9 cellular contexts compared by ENCODE assay signal in the genomic region with DNA sequence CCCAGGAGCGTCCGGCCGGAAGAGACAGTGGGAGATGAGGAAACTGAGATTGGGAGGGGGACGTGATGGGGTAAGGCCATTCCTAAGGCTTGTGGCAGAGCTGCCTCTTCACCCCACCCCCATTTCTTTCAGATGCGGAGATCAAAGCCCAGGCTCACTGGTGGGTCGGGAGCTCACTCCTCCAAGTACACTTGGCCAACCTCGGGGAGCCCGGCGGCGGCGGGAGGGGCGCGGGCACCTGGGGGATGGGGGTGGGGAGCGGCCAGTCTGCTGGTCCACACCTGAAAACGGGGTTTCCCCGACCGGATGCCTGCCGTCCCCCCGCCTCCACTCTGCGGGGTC. TPM values are rescaled to one million over a fixed set of nuclear protein-coding genes. Genes with fewer than 3 reads are reported as not detected.
DNase-seq lines count a peak whose midpoint lies in the region; ATAC-seq and TF ChIP-seq lines count a peak whose summit lies in the region.
"Had no signal": no experiment of that assay in that cellular context is flagged by ENCODE, and none has a peak within 500 bp of the region (broad histone marks: within the 10 kb centered on the region; RNA-seq: fewer than 3 reads in every experiment).

No MANE protein-coding gene starts in this region.

- H3K27me3 Mint-ChIP-seq in neural crest cell (ENCODE audit: low read depth) = peaks cover 77% of the 10 kb centered on the region

- H3K4me2 ChIP-seq in KMS-11 = peak overlapping the region; percentile 17; the same call in 1 of the 2 replicates

- ATAC-seq in HG02610 (IDR thresholded peaks at IDR 0.05; ENCODE audit: unreplicated experiment) (no peak), HG02840 (IDR thresholded peaks at IDR 0.05; ENCODE audit: low FRiP score, unreplicated experiment) (no peak)

- no peaks in the 10 kb centered on the region for H4K20me1 ChIP-seq in KMS-11 (ENCODE audit: insufficient read depth)

- H3K9me3 Mint-ChIP-seq in neural crest cell = no peaks in the 10 kb centered on the region

- DNase-seq in dorsolateral prefrontal cortex (no peak), neural crest cell (ENCODE audit: low read depth, low spot score) (no peak), NCI-H2196 treated with DMSO at 0.1 percent for 48 hours (lab: John Stamatoyannopoulos, UW; ENCODE audit: unreplicated experiment) (no peak)
- no peak for DNase-seq in stimulated activated CD4-positive, alpha-beta T cell treated with anti-CD3 and anti-CD28 coated beads, Interleukin-2, amount 100 ng/mL, for 48 hours
- DNase-seq: DMS79 had no signal

- H3K9ac ChIP-seq in KMS-11 = no peak overlapping the region

- H3K36me3 ChIP-seq in KMS-11 (ENCODE audit: insufficient read depth) = no peaks in the 10 kb centered on the region

- no peaks in the 10 kb centered on the region for H3K36me3 Mint-ChIP-seq in neural crest cell (ENCODE audit: low read depth)

- peaks cover 30% of the 10 kb centered on the region for H3K4me1 ChIP-seq in KMS-11 (ENCODE audit: low read depth, poor library complexity, severe bottlenecking)

- peak overlapping the region; percentile 83 for H3K4me3 Mint-ChIP-seq in neural crest cell

- intact Hi-C loops in dorsolateral prefrontal cortex (cut with DNase I) = no loop called here

- no peaks in the 10 kb centered on the region for H3K79me2 ChIP-seq in KMS-11 (ENCODE audit: insufficient read depth, low read depth)

- peaks cover 25% of the 10 kb centered on the region for H3K4me1 Mint-ChIP-seq in neural crest cell

- H3K27me3 ChIP-seq in KMS-11 (ENCODE audit: insufficient read depth, low read depth) = peaks cover 34% of the 10 kb centered on the region
- peaks cover 4 to 68% (median 50%) of the 10 kb centered on the region in 45 donors for H3K27me3 ChIP-seq in dorsolateral prefrontal cortex

- H3K27ac ChIP-seq in C4-2B (peak overlapping the region; percentile 97), KMS-11 (no peak overlapping the region), dorsolateral prefrontal cortex (no peak overlapping the region)

- H2AFZ ChIP-seq in KMS-11 (ENCODE audit: low read depth) = peak overlapping the region; percentile 61; the same call in 1 of the 2 replicates

- H3K4me3 ChIP-seq in KMS-11 (IDR thresholded peaks at IDR 0.05; ENCODE audit: insufficient read depth, low read depth, low read length) (no peak overlapping the region), dorsolateral prefrontal cortex (peak overlapping the region in 36 of 59 donors; percentile 5 to 54 (median 35))

- H3K27ac Mint-ChIP-seq in neural crest cell (ENCODE audit: unreplicated experiment) = no peak overlapping the region

- no peak for TF ChIP-seq CTCF in C4-2B (conservative IDR thresholded peaks at IDR 0.05)
- TF ChIP-seq CTCF in KMS-11 (conservative IDR thresholded peaks at IDR 0.05; ENCODE audit: low read depth, low read length) = no peak
- no peak for TF ChIP-seq CTCF in dorsolateral prefrontal cortex (IDR thresholded peaks at IDR 0.05 in 54 of 56, conservative IDR thresholded peaks at IDR 0.05 in 2 of 56; ENCODE audit: low read depth in 1 of 56, partially characterized antibody in 56 of 56)
- no peak for TF ChIP-seq CTCF in neural crest cell (conservative IDR thresholded peaks at IDR 0.05)

RNA-seq across cellular contexts. Expression of a gene that starts 17.7 kb away (rescaled TPM):
- total RNA-seq in dorsolateral prefrontal cortex (10 to 100 TPM in 2 of 120 experiments, 1 to 10 TPM in 118; 1.5 to 10.3 (median 5.0) TPM), neural crest cell (16.5 and 19.2 TPM in 2 replicates)

RNA-seq across cellular contexts. Expression of a gene that starts 24.6 kb away (rescaled TPM):
- total RNA-seq in dorsolateral prefrontal cortex = 10 to 100 TPM; 26.4 to 54.9 (median 35.9) TPM
- total RNA-seq in neural crest cell = 19.1 and 21.0 TPM in 2 replicates

RNA-seq across cellular contexts. Expression of a gene that starts 36.6 kb away (rescaled TPM):
- total RNA-seq in dorsolateral prefrontal cortex (1 to 10 TPM in 103 of 120 experiments, under 1 TPM in 16, not detected in 1; 0.44 to 4.2 (median 1.8) TPM), neural crest cell (95.4 and 101 TPM in 2 replicates)

Comparison
In these comparisons a context has a peak if more than half of its experiments do, and no peak if none do; other contexts are left out.
1. RNA of a gene that starts 36.6 kb away (total RNA-seq): 95.4 to 101 TPM in neural crest cell; 0.44 to 4.2 TPM in dorsolateral prefrontal cortex; every median in the first group is over 10 times any median in the second.